16 cellular contexts compared by ENCODE assay signal in the genomic region with DNA sequence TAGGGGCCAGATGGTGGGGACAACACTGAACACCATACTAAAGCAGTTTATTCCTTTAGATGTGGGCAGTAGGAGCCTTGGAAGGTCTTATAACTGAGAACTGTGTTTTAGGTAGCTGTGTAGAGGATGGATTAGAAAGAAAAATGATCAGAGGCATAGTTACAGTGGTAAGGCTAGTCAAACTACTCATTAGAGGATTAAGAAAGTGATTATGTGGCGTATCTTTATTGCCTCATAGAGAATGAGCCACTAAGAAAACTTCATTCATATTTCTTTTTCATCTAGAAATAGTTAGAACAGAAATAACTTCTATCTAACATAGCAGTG.
DNase-seq lines count a peak whose midpoint lies in the region; ATAC-seq and TF ChIP-seq lines count a peak whose summit lies in the region.
"Had no signal": no experiment of that assay in that cellular context is flagged by ENCODE, and none has a peak within 500 bp of the region (broad histone marks: within the 10 kb centered on the region; RNA-seq: fewer than 3 reads in every experiment).

No MANE protein-coding gene starts in this region.

- H3K4me1 ChIP-seq in Peyer's patch (peaks cover 0 to 37% (median 2%) of the 10 kb centered on the region in 4 donors), hepatocyte (ENCODE audit: insufficient read depth) (peaks cover 49% of the 10 kb centered on the region)

- no peak overlapping the region for H3K4me3 ChIP-seq in Peyer's patch
- H3K4me3 ChIP-seq in hepatocyte = no peak overlapping the region

- no peak overlapping the region for H3K4me3 Mint-ChIP-seq in progenitor cell of endocrine pancreas (ENCODE audit: low read depth)
- H3K4me3 Mint-ChIP-seq: activated B cell treated with CpG ODN at 0.5 μM for 24 hours; CD8-positive, alpha-beta T cell; dendritic cell treated with granulocyte-macrophage colony-stimulating factor and Interleukin-4, amounts not matched to agents 40 ng/mL and 50 ng/mL, for 4 days; naive thymus-derived CD4-positive, alpha-beta T cell had no signal

- H3K9me3 Mint-ChIP-seq in progenitor cell of endocrine pancreas (ENCODE audit: low read depth) = no peaks in the 10 kb centered on the region
- H3K9me3 Mint-ChIP-seq: activated B cell treated with CpG ODN at 0.5 μM for 24 hours; CD8-positive, alpha-beta T cell; dendritic cell treated with granulocyte-macrophage colony-stimulating factor and Interleukin-4, amounts not matched to agents 40 ng/mL and 50 ng/mL, for 4 days; naive thymus-derived CD4-positive, alpha-beta T cell had no signal

- H3K36me3 ChIP-seq in Peyer's patch = no peaks in the 10 kb centered on the region
- no peaks in the 10 kb centered on the region for H3K36me3 ChIP-seq in hepatocyte (replicated peaks; ENCODE audit: insufficient read depth, low read depth)

- no peak overlapping the region for H2AFZ ChIP-seq in hepatocyte

- H3K9me2 ChIP-seq in hepatocyte (replicated peaks; ENCODE audit: insufficient read depth) = no peaks in the 10 kb centered on the region

- H3K4me2 ChIP-seq in hepatocyte = peak overlapping the region; percentile 64

- TF ChIP-seq CTCF in 22Rv1 (IDR thresholded peaks at IDR 0.05) = no peak
- no peak for TF ChIP-seq CTCF in Peyer's patch (IDR thresholded peaks at IDR 0.05)
- TF ChIP-seq CTCF in hepatocyte (IDR thresholded peaks at IDR 0.05; ENCODE audit: poor library complexity) = no peak
- no peak for TF ChIP-seq CTCF in progenitor cell of endocrine pancreas (IDR thresholded peaks at IDR 0.05; ENCODE audit: unreplicated experiment)

- H3K27ac Mint-ChIP-seq in progenitor cell of endocrine pancreas = peak overlapping the region; percentile 85
- H3K27ac Mint-ChIP-seq: activated B cell treated with CpG ODN at 0.5 μM for 24 hours; CD8-positive, alpha-beta T cell; dendritic cell treated with granulocyte-macrophage colony-stimulating factor and Interleukin-4, amounts not matched to agents 40 ng/mL and 50 ng/mL, for 4 days; naive thymus-derived CD4-positive, alpha-beta T cell had no signal

- H3K9me3 ChIP-seq in Peyer's patch (no peaks in the 10 kb centered on the region), hepatocyte (ENCODE audit: low read depth) (no peaks in the 10 kb centered on the region)

- peaks cover 7% of the 10 kb centered on the region for H3K36me3 Mint-ChIP-seq in progenitor cell of endocrine pancreas (ENCODE audit: insufficient read depth)
- H3K36me3 Mint-ChIP-seq: CD8-positive, alpha-beta T cell; naive thymus-derived CD4-positive, alpha-beta T cell had no signal

- H3K27me3 ChIP-seq in Peyer's patch (no peaks in the 10 kb centered on the region), hepatocyte (no peaks in the 10 kb centered on the region)

- no peaks in the 10 kb centered on the region for H4K20me1 ChIP-seq in hepatocyte (ENCODE audit: insufficient read depth, poor library complexity, severe bottlenecking)

- TF ChIP-seq POLR2A in Peyer's patch (IDR thresholded peaks at IDR 0.05) = no peak

- 0% methylated on average over 1 of the region's 1 CpG for WGBS in hepatocyte (ENCODE audit: low lambda C conversion rate, missing lambda C conversion rate)

- ATAC-seq in HG03565 (IDR thresholded peaks at IDR 0.05; ENCODE audit: unreplicated experiment) = no peak
- ATAC-seq: CD8-positive, alpha-beta T cell; naive thymus-derived CD4-positive, alpha-beta T cell had no signal

- peak overlapping the region; percentile 65 for H3K27ac ChIP-seq in 22Rv1
- H3K27ac ChIP-seq in Peyer's patch = peak overlapping the region in 3 of 4 donors; percentile 54 to 89 (median 83)
- H3K27ac ChIP-seq in hepatocyte = peak overlapping the region; percentile 89

- DNase-seq in Peyer's patch = no peak
- DNase-seq in hepatocyte (ENCODE audit: low spot score) = no peak
- DNase-seq in progenitor cell of endocrine pancreas (ENCODE audit: low spot score, unreplicated experiment) = no peak
- DNase-seq in hepatic stellate cell (ENCODE audit: low spot score) = no peak
- DNase-seq in DMS53 treated with DMSO at 0.1 percent for 48 hours (lab: John Stamatoyannopoulos, UW; ENCODE audit: unreplicated experiment) = no peak
- DNase-seq in NCI-H1417 treated with DMSO at 0.1 percent for 48 hours (lab: John Stamatoyannopoulos, UW) = no peak
- DNase-seq: activated B cell treated with CpG ODN at 0.5 μM for 24 hours; activated gamma-delta T cell treated with Interleukin-2 at 50 U/mL for 16 hours; CD8-positive, alpha-beta T cell; hypothalamus; naive thymus-derived CD4-positive, alpha-beta T cell; NCI-H69; stimulated activated CD4-positive, alpha-beta T cell treated with anti-CD3 and anti-CD28 coated beads, Interleukin-4, amount 100 ng/mL, for 24 hours had no signal

- H3K4me1 Mint-ChIP-seq in progenitor cell of endocrine pancreas (ENCODE audit: low read depth) = peaks cover 43% of the 10 kb centered on the region
- H3K4me1 Mint-ChIP-seq: activated B cell treated with CpG ODN at 0.5 μM for 24 hours had no signal

- no peaks in the 10 kb centered on the region for H3K27me3 Mint-ChIP-seq in progenitor cell of endocrine pancreas

- H3K79me2 ChIP-seq in hepatocyte = peaks cover 75% of the 10 kb centered on the region
